ENCODE assay signal across 8 cellular contexts in genomic region chr9:69036799-69037198, GRCh38. TPM values are rescaled to one million over a fixed set of nuclear protein-coding genes. Genes with fewer than 3 reads are reported as not detected.
A peak's percentile ranks its signal among the peaks of the same experiment; 100 is the strongest.
DNase-seq lines count a peak whose midpoint lies in the region; ATAC-seq and TF ChIP-seq lines count a peak whose summit lies in the region.

No MANE protein-coding gene starts in this region.

- H3K27ac Mint-ChIP-seq in naive thymus-derived CD8-positive, alpha-beta T cell: peak overlapping the region; percentile 87 to 95 (median 92)

- peaks cover 14 to 47% (median 21%) of the 10 kb centered on the region in 4 donors for H3K4me1 Mint-ChIP-seq in naive thymus-derived CD8-positive, alpha-beta T cell

- POLR2A ChIA-PET in BJ (lab: Charles Lee): no interaction called here
- POLR2A ChIA-PET in naive thymus-derived CD8-positive, alpha-beta T cell (lab: Charles Lee): interaction anchor here (0.8 to 2.3 kb wide), 6 partner anchors 17 to 257 kb away, joined by 3 to 23 read pairs (median 6); a partner anchor contains a TSS

- H3F3A ChIP-seq in Loucy (ENCODE audit: low read depth): no peaks in the 10 kb centered on the region

- CTCF ChIA-PET in BJ (lab: Yijun Ruan, JAX): interaction anchor here (0.9 to 2.1 kb wide), 12 partner anchors 9 to 234 kb away, joined by 3 to 22 read pairs (median 5); no protein-coding TSS in a partner anchor

- DNase-seq in BJ (ENCODE audit: low read depth) (no peak), choroid plexus epithelial cell (ENCODE audit: low read depth) (no peak), NK-92 (lab: John Stamatoyannopoulos, UW; ENCODE audit: unreplicated experiment) (no peak), NCI-H1092 treated with DMSO at 0.1 percent for 48 hours (lab: John Stamatoyannopoulos, UW) (no peak), NCI-H748 treated with DMSO at 0.1 percent for 48 hours (lab: John Stamatoyannopoulos, UW) (no peak)
- no peak for DNase-seq in naive thymus-derived CD8-positive, alpha-beta T cell

- H3K9me3 ChIP-seq in Loucy (ENCODE audit: insufficient read depth, low read depth, low read length): no peaks in the 10 kb centered on the region

- H3K79me2 ChIP-seq in Loucy (ENCODE audit: insufficient read depth, low read length): peaks cover 64% of the 10 kb centered on the region

- H3K4me1 ChIP-seq in Loucy (ENCODE audit: insufficient read depth, low read length, poor library complexity, severe bottlenecking): peaks cover 41% of the 10 kb centered on the region

- TF ChIP-seq CTCF in BJ (IDR thresholded peaks at IDR 0.05; ENCODE audit: insufficient read depth, low read depth, low read length): no peak
- TF ChIP-seq CTCF in Loucy (conservative IDR thresholded peaks at IDR 0.05; ENCODE audit: low read length): no peak
- TF ChIP-seq CTCF in choroid plexus epithelial cell (conservative IDR thresholded peaks at IDR 0.05; ENCODE audit: low read depth, low read length): no peak

- peak overlapping the region; percentile 90 for H3K9ac ChIP-seq in Loucy (ENCODE audit: low read depth, low read length, poor library complexity, severe bottlenecking)

- no peaks in the 10 kb centered on the region for H3K36me3 ChIP-seq in BJ (ENCODE audit: control insufficient read depth, insufficient read depth, low read length)
- H3K36me3 ChIP-seq in Loucy (ENCODE audit: insufficient read depth, low read length): no peaks in the 10 kb centered on the region

- H3K36me3 Mint-ChIP-seq in naive thymus-derived CD8-positive, alpha-beta T cell: peaks cover 0 to 9% (median 9%) of the 10 kb centered on the region in 3 donors

- ATAC-seq in naive thymus-derived CD8-positive, alpha-beta T cell: no peak
- ATAC-seq in GM21737 (IDR thresholded peaks at IDR 0.05; ENCODE audit: unreplicated experiment): no peak

- H3K9me2 ChIP-seq in Loucy (replicated peaks; ENCODE audit: low read depth, low read length): no peaks in the 10 kb centered on the region

- H3K4me3 Mint-ChIP-seq in naive thymus-derived CD8-positive, alpha-beta T cell: peak overlapping the region; percentile 92 to 99 (median 96)

- H3K4me2 ChIP-seq in Loucy (ENCODE audit: low read depth, low read length, poor library complexity, severe bottlenecking): peak overlapping the region; percentile 75

- H3K27me3 Mint-ChIP-seq in naive thymus-derived CD8-positive, alpha-beta T cell: no peaks in the 10 kb centered on the region

- no peaks in the 10 kb centered on the region for H3K9me3 Mint-ChIP-seq in naive thymus-derived CD8-positive, alpha-beta T cell

- H3K27me3 ChIP-seq in BJ (ENCODE audit: control insufficient read depth, insufficient read depth, low read length) (no peaks in the 10 kb centered on the region; the same call in 1 of the 2 replicates), Loucy (ENCODE audit: insufficient read depth, low read length, poor library complexity, severe bottlenecking) (no peaks in the 10 kb centered on the region)

- peaks cover 4% of the 10 kb centered on the region for H4K20me1 ChIP-seq in Loucy (ENCODE audit: insufficient read depth, low read length, poor library complexity, severe bottlenecking)

- H3K4me3 ChIP-seq in BJ (ENCODE audit: low read depth, low read length) (peak overlapping the region; percentile 60), Loucy (ENCODE audit: low read length, poor library complexity, severe bottlenecking) (peak overlapping the region; percentile 94), choroid plexus epithelial cell (ENCODE audit: low read depth, low read length) (peak overlapping the region; percentile 68)

- no peak overlapping the region for H2AFZ ChIP-seq in Loucy (ENCODE audit: low read length)

RNA-seq across cellular contexts. Expression of gene FXN, which starts 1.2 kb away (rescaled TPM):
- 9.2 and 14.8 TPM in 2 replicates for polyA plus RNA-seq in BJ (2011; rRNA removed)
- 4.3 and 4.7 TPM in 2 replicates for polyA minus RNA-seq in BJ (2011; rRNA and poly(A)+ RNA removed)
- total RNA-seq in naive thymus-derived CD8-positive, alpha-beta T cell: 10 to 100 TPM; 19.3 to 23.0 TPM
- polyA plus RNA-seq in naive thymus-derived CD8-positive, alpha-beta T cell: 10 to 100 TPM; 51.2 to 78.9 (median 59.9) TPM

RNA-seq across cellular contexts. Expression of gene PRKACG, which starts 22.9 kb away (rescaled TPM):
- polyA plus RNA-seq in BJ (2011; rRNA removed): not detected in 2 replicates
- polyA minus RNA-seq in BJ (2011; rRNA and poly(A)+ RNA removed): not detected in 2 replicates
- total RNA-seq in naive thymus-derived CD8-positive, alpha-beta T cell: not detected
- polyA plus RNA-seq in naive thymus-derived CD8-positive, alpha-beta T cell: not detected
